Comparison of ENCODE assay signal across 1 cellular context in genomic region chr5:159393854-159394274, GRCh38.
TF ChIP-seq lines count a peak whose summit lies in the region.

No MANE protein-coding gene starts in this region.

TF ChIP-seq in K562, 482 proteins besides CTCF, POLR2A, EP300 and RAD21 (continued from another document and continues in another):
- TF ChIP-seq, protein P1, sequence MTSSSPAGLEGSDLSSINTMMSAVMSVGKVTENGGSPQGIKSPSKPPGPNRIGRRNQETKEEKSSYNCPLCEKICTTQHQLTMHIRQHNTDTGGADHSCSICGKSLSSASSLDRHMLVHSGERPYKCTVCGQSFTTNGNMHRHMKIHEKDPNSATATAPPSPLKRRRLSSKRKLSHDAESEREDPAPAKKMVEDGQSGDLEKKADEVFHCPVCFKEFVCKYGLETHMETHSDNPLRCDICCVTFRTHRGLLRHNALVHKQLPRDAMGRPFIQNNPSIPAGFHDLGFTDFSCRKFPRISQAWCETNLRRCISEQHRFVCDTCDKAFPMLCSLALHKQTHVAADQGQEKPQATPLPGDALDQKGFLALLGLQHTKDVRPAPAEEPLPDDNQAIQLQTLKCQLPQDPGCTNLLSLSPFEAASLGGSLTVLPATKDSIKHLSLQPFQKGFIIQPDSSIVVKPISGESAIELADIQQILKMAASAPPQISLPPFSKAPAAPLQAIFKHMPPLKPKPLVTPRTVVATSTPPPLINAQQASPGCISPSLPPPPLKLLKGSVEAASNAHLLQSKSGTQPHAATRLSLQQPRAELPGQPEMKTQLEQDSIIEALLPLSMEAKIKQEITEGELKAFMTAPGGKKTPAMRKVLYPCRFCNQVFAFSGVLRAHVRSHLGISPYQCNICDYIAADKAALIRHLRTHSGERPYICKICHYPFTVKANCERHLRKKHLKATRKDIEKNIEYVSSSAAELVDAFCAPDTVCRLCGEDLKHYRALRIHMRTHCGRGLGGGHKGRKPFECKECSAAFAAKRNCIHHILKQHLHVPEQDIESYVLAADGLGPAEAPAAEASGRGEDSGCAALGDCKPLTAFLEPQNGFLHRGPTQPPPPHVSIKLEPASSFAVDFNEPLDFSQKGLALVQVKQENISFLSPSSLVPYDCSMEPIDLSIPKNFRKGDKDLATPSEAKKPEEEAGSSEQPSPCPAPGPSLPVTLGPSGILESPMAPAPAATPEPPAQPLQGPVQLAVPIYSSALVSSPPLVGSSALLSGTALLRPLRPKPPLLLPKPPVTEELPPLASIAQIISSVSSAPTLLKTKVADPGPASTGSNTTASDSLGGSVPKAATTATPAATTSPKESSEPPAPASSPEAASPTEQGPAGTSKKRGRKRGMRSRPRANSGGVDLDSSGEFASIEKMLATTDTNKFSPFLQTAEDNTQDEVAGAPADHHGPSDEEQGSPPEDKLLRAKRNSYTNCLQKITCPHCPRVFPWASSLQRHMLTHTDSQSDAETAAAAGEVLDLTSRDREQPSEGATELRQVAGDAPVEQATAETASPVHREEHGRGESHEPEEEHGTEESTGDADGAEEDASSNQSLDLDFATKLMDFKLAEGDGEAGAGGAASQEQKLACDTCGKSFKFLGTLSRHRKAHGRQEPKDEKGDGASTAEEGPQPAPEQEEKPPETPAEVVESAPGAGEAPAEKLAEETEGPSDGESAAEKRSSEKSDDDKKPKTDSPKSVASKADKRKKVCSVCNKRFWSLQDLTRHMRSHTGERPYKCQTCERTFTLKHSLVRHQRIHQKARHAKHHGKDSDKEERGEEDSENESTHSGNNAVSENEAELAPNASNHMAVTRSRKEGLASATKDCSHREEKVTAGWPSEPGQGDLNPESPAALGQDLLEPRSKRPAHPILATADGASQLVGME (CRISPR knock-in tag; IDR thresholded peaks at IDR 0.05): no peak
- TF ChIP-seq, protein P2, sequence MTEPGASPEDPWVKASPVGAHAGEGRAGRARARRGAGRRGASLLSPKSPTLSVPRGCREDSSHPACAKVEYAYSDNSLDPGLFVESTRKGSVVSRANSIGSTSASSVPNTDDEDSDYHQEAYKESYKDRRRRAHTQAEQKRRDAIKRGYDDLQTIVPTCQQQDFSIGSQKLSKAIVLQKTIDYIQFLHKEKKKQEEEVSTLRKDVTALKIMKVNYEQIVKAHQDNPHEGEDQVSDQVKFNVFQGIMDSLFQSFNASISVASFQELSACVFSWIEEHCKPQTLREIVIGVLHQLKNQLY (CRISPR knock-in tag; conservative IDR thresholded peaks at IDR 0.05): no peak
- TF ChIP-seq CLOCK (CRISPR knock-in tag; IDR thresholded peaks at IDR 0.05; ENCODE audit: borderline replicate concordance): no peak
- no peak for TF ChIP-seq SIRT6 (IDR thresholded peaks at IDR 0.05; ENCODE audit: low read depth, low read length)
- no peak for TF ChIP-seq U2AF2 (optimal IDR thresholded peaks at IDR 0.05; ENCODE audit: low read depth, low read length)
- TF ChIP-seq HSF4 (CRISPR knock-in tag; IDR thresholded peaks at IDR 0.05; ENCODE audit: borderline replicate concordance): no peak
- 0 out of 2 replicates have a peak, but pooled peaks have one; percentile 67 for TF ChIP-seq DMBX1 (CRISPR knock-in tag; IDR thresholded peaks at IDR 0.05; ENCODE audit: borderline replicate concordance)
- TF ChIP-seq CUX1 (CRISPR knock-in tag; IDR thresholded peaks at IDR 0.05): no peak
- TF ChIP-seq, protein P3, sequence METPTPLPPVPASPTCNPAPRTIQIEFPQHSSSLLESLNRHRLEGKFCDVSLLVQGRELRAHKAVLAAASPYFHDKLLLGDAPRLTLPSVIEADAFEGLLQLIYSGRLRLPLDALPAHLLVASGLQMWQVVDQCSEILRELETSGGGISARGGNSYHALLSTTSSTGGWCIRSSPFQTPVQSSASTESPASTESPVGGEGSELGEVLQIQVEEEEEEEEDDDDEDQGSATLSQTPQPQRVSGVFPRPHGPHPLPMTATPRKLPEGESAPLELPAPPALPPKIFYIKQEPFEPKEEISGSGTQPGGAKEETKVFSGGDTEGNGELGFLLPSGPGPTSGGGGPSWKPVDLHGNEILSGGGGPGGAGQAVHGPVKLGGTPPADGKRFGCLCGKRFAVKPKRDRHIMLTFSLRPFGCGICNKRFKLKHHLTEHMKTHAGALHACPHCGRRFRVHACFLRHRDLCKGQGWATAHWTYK (CRISPR knock-in tag; IDR thresholded peaks at IDR 0.05): peak; percentile 74; the same call in 1 of the 2 replicates
- no peak for TF ChIP-seq RBM34 (IDR thresholded peaks at IDR 0.05; ENCODE audit: borderline replicate concordance, insufficient read depth, low read length)
- TF ChIP-seq, protein P4, sequence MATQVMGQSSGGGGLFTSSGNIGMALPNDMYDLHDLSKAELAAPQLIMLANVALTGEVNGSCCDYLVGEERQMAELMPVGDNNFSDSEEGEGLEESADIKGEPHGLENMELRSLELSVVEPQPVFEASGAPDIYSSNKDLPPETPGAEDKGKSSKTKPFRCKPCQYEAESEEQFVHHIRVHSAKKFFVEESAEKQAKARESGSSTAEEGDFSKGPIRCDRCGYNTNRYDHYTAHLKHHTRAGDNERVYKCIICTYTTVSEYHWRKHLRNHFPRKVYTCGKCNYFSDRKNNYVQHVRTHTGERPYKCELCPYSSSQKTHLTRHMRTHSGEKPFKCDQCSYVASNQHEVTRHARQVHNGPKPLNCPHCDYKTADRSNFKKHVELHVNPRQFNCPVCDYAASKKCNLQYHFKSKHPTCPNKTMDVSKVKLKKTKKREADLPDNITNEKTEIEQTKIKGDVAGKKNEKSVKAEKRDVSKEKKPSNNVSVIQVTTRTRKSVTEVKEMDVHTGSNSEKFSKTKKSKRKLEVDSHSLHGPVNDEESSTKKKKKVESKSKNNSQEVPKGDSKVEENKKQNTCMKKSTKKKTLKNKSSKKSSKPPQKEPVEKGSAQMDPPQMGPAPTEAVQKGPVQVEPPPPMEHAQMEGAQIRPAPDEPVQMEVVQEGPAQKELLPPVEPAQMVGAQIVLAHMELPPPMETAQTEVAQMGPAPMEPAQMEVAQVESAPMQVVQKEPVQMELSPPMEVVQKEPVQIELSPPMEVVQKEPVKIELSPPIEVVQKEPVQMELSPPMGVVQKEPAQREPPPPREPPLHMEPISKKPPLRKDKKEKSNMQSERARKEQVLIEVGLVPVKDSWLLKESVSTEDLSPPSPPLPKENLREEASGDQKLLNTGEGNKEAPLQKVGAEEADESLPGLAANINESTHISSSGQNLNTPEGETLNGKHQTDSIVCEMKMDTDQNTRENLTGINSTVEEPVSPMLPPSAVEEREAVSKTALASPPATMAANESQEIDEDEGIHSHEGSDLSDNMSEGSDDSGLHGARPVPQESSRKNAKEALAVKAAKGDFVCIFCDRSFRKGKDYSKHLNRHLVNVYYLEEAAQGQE (CRISPR knock-in tag; IDR thresholded peaks at IDR 0.05; ENCODE audit: low read depth): no peak
- no peak for TF ChIP-seq SAP30 (IDR thresholded peaks at IDR 0.05; ENCODE audit: borderline replicate concordance, insufficient read depth, low read depth, low read length, poor library complexity, severe bottlenecking)
- TF ChIP-seq ZNF507 (tag; conservative IDR thresholded peaks at IDR 0.05): no peak
- no peak for TF ChIP-seq MTA1 (IDR thresholded peaks at IDR 0.05; ENCODE audit: borderline replicate concordance)
- no peak for TF ChIP-seq ZBTB1 (CRISPR knock-in tag; IDR thresholded peaks at IDR 0.05; ENCODE audit: borderline replicate concordance, low read depth)
- no peak for TF ChIP-seq HNRNPL (IDR thresholded peaks at IDR 0.05; ENCODE audit: low read depth, low read length)
- no peak for TF ChIP-seq TAF15 (IDR thresholded peaks at IDR 0.05; ENCODE audit: low read depth, low read length)
- TF ChIP-seq SUPT5H (IDR thresholded peaks at IDR 0.05): no peak
- TF ChIP-seq, protein P5, sequence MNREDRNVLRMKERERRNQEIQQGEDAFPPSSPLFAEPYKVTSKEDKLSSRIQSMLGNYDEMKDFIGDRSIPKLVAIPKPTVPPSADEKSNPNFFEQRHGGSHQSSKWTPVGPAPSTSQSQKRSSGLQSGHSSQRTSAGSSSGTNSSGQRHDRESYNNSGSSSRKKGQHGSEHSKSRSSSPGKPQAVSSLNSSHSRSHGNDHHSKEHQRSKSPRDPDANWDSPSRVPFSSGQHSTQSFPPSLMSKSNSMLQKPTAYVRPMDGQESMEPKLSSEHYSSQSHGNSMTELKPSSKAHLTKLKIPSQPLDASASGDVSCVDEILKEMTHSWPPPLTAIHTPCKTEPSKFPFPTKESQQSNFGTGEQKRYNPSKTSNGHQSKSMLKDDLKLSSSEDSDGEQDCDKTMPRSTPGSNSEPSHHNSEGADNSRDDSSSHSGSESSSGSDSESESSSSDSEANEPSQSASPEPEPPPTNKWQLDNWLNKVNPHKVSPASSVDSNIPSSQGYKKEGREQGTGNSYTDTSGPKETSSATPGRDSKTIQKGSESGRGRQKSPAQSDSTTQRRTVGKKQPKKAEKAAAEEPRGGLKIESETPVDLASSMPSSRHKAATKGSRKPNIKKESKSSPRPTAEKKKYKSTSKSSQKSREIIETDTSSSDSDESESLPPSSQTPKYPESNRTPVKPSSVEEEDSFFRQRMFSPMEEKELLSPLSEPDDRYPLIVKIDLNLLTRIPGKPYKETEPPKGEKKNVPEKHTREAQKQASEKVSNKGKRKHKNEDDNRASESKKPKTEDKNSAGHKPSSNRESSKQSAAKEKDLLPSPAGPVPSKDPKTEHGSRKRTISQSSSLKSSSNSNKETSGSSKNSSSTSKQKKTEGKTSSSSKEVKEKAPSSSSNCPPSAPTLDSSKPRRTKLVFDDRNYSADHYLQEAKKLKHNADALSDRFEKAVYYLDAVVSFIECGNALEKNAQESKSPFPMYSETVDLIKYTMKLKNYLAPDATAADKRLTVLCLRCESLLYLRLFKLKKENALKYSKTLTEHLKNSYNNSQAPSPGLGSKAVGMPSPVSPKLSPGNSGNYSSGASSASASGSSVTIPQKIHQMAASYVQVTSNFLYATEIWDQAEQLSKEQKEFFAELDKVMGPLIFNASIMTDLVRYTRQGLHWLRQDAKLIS (CRISPR knock-in tag; IDR thresholded peaks at IDR 0.05): no peak
- TF ChIP-seq TARDBP (IDR thresholded peaks at IDR 0.05): no peak
- TF ChIP-seq CSDE1 (IDR thresholded peaks at IDR 0.05): no peak
- TF ChIP-seq ZNF398 (CRISPR knock-in tag; IDR thresholded peaks at IDR 0.05): no peak
